In genomic region chr18:68800075-68800474, GRCh38 we compare ENCODE assay signal across 1 cellular context.
TF ChIP-seq lines count a peak whose summit lies in the region.

No MANE protein-coding gene starts in this region.

TF ChIP-seq in GM23338, 12 proteins besides CTCF, POLR2A, EP300 and RAD21 (continued from another document):
- no peak for TF ChIP-seq NANOG (IDR thresholded peaks at IDR 0.05; ENCODE audit: borderline replicate concordance)
- TF ChIP-seq POLR2AphosphoS5 (IDR thresholded peaks at IDR 0.05; ENCODE audit: low read depth): no peak
- TF ChIP-seq REST (IDR thresholded peaks at IDR 0.05; ENCODE audit: unreplicated experiment): no peak
- TF ChIP-seq EZH2 (IDR thresholded peaks at IDR 0.05; ENCODE audit: low read depth, unreplicated experiment): no peak
- no peak for TF ChIP-seq ZNF462 (CRISPR knock-in tag; IDR thresholded peaks at IDR 0.05)
